Comparison of ENCODE assay signal across 13 cellular contexts in genomic region chr3:23079976-23080375, GRCh38.
DNase-seq lines count a peak whose midpoint lies in the region; ATAC-seq, FAIRE-seq and TF ChIP-seq lines count a peak whose summit lies in the region.
"Had no signal": no experiment of that assay in that cellular context is flagged by ENCODE, and none has a peak within 500 bp of the region (broad histone marks: within the 10 kb centered on the region; RNA-seq: fewer than 3 reads in every experiment).

No MANE protein-coding gene starts in this region.

- no peak for TF ChIP-seq POLR2A in stomach (IDR thresholded peaks at IDR 0.05)

- H3K9me3 Mint-ChIP-seq in progenitor cell of endocrine pancreas (ENCODE audit: low read depth), result no peaks in the 10 kb centered on the region
- no peaks in the 10 kb centered on the region for H3K9me3 Mint-ChIP-seq in activated naive CD4-positive, alpha-beta T cell treated with anti-CD3 and anti-CD28 coated beads for 36 hours

- no peaks in the 10 kb centered on the region for H3K36me3 Mint-ChIP-seq in progenitor cell of endocrine pancreas (ENCODE audit: insufficient read depth)
- no peaks in the 10 kb centered on the region for H3K36me3 Mint-ChIP-seq in activated naive CD4-positive, alpha-beta T cell treated with anti-CD3 and anti-CD28 coated beads for 36 hours (ENCODE audit: low read depth)
- H3K36me3 Mint-ChIP-seq: activated CD8-positive, alpha-beta memory T cell treated with anti-CD3 and anti-CD28 coated beads, Interleukin-2, amount 10 ng/mL, durations not matched to agents 7 days and 5 days had no signal

- H3K27me3 ChIP-seq in HAP-1 (ENCODE audit: low read depth), result no peaks in the 10 kb centered on the region
- 0 out of 2 replicates have a peak, but pooled peaks cover 4% of the 10 kb centered on the region for H3K27me3 ChIP-seq in PC-9 (ENCODE audit: insufficient read depth, low read depth)
- H3K27me3 ChIP-seq in hepatocyte, result no peaks in the 10 kb centered on the region
- H3K27me3 ChIP-seq in small intestine (ENCODE audit: control insufficient read depth in 2 of 2, insufficient read depth in 2 of 2, low read length in 2 of 2), result no peaks in the 10 kb centered on the region
- H3K27me3 ChIP-seq in stomach, result no peaks in the 10 kb centered on the region

- peaks cover 31% of the 10 kb centered on the region for H3K27me3 Mint-ChIP-seq in progenitor cell of endocrine pancreas
- no peaks in the 10 kb centered on the region for H3K27me3 Mint-ChIP-seq in activated naive CD4-positive, alpha-beta T cell treated with anti-CD3 and anti-CD28 coated beads for 36 hours (ENCODE audit: low read depth)
- H3K27me3 Mint-ChIP-seq: activated CD8-positive, alpha-beta memory T cell treated with anti-CD3 and anti-CD28 coated beads, Interleukin-2, amount 10 ng/mL, durations not matched to agents 7 days and 5 days had no signal

- no peak overlapping the region for H2AFZ ChIP-seq in PC-9
- H2AFZ ChIP-seq in hepatocyte, result no peak overlapping the region

- H3K9me3 ChIP-seq in HAP-1 (no peaks in the 10 kb centered on the region), PC-9 (ENCODE audit: insufficient read depth, low read depth) (no peaks in the 10 kb centered on the region), hepatocyte (ENCODE audit: low read depth) (no peaks in the 10 kb centered on the region), small intestine (ENCODE audit: control insufficient read depth, low read depth) (no peaks in the 10 kb centered on the region), stomach (no peaks in the 10 kb centered on the region)

- H3K27ac Mint-ChIP-seq in progenitor cell of endocrine pancreas, result no peak overlapping the region
- H3K27ac Mint-ChIP-seq in activated naive CD4-positive, alpha-beta T cell treated with anti-CD3 and anti-CD28 coated beads for 36 hours, result no peak overlapping the region
- H3K27ac Mint-ChIP-seq: activated CD8-positive, alpha-beta memory T cell treated with anti-CD3 and anti-CD28 coated beads, Interleukin-2, amount 10 ng/mL, durations not matched to agents 7 days and 5 days had no signal

- 21% methylated on average over 7 of the region's 7 CpGs for WGBS in hepatocyte (ENCODE audit: low lambda C conversion rate, missing lambda C conversion rate)
- 5 to 28% (median 13%) methylated on average over 7 of the region's 7 CpGs for WGBS in small intestine, 3 donors
- 16 to 28% (median 22%) methylated on average over 7 of the region's 7 CpGs for WGBS in stomach, 5 donors

- no peak for FAIRE-seq in small intestine (lab: Jason Lieb, UNC)

- H3K27ac ChIP-seq in PC-9 (no peak overlapping the region), hepatocyte (no peak overlapping the region), small intestine (ENCODE audit: low read depth in 1 of 2, low read length in 1 of 2) (no peak overlapping the region), stomach (no peak overlapping the region)

- intact Hi-C loops in PC-9 (cut with micrococcal nuclease; ENCODE audit: unreplicated experiment) (no loop called here), stomach (cut with DNase I; ENCODE audit: low total_unique reads) (no loop called here)
- intact Hi-C loops in activated naive CD4-positive, alpha-beta T cell treated with anti-CD3 and anti-CD28 coated beads for 36 hours (cut with micrococcal nuclease), result no loop called here

- CTCF ChIA-PET in PC-9 (lab: Charles Lee), result no interaction called here
- CTCF ChIA-PET in activated naive CD4-positive, alpha-beta T cell treated with anti-CD3 and anti-CD28 coated beads for 36 hours (lab: Charles Lee), result no interaction called here

- DNase-seq in HAP-1 (ENCODE audit: low spot score in 2 of 2), result peak; percentile 67 to 72
- peak; percentile 16 to 69 for DNase-seq in PC-9
- peak; percentile 49 for DNase-seq in hepatocyte (ENCODE audit: low spot score)
- DNase-seq in small intestine, result peak; percentile 5
- no peak for DNase-seq in stomach
- no peak for DNase-seq in progenitor cell of endocrine pancreas (ENCODE audit: low spot score, unreplicated experiment)
- no peak for DNase-seq in activated naive CD4-positive, alpha-beta T cell treated with anti-CD3 and anti-CD28 coated beads for 36 hours
- DNase-seq: activated CD8-positive, alpha-beta memory T cell treated with anti-CD3 and anti-CD28 coated beads, Interleukin-2, amount 10 ng/mL, durations not matched to agents 7 days and 5 days; aorta; Kasumi-1; left cardiac atrium; NCI-H526 had no signal

- in situ Hi-C loops in HAP-1 (cut with MboI; ENCODE audit: low sequenced_read_pairs), result no loop called here

- H3K4me3 ChIP-seq in HAP-1 (no peak overlapping the region), PC-9 (peak overlapping the region; percentile 22; the same call in 1 of the 2 replicates), hepatocyte (no peak overlapping the region), small intestine (ENCODE audit: low read depth in 1 of 2, low read length in 2 of 2) (no peak overlapping the region), stomach (peak overlapping the region in 2 of 4 donors; percentile 3 to 9)

- no peak for TF ChIP-seq CTCF in PC-9 (conservative IDR thresholded peaks at IDR 0.05)
- TF ChIP-seq CTCF in hepatocyte (IDR thresholded peaks at IDR 0.05; ENCODE audit: poor library complexity), result no peak
- TF ChIP-seq CTCF in stomach (IDR thresholded peaks at IDR 0.05), result no peak
- TF ChIP-seq CTCF in progenitor cell of endocrine pancreas (IDR thresholded peaks at IDR 0.05; ENCODE audit: unreplicated experiment), result no peak

- H3K36me3 ChIP-seq in HAP-1 (replicated peaks) (no peaks in the 10 kb centered on the region), PC-9 (ENCODE audit: low read depth) (no peaks in the 10 kb centered on the region), hepatocyte (replicated peaks; ENCODE audit: insufficient read depth, low read depth) (no peaks in the 10 kb centered on the region), small intestine (ENCODE audit: control insufficient read depth in 2 of 2, insufficient read depth in 2 of 2, low read length in 2 of 2) (no peaks in the 10 kb centered on the region), stomach (no peaks in the 10 kb centered on the region)

- no peaks in the 10 kb centered on the region; the same call in 1 of the 2 replicates for H3F3A ChIP-seq in PC-9 (ENCODE audit: insufficient read depth, low read depth)

- H3K4me1 Mint-ChIP-seq in progenitor cell of endocrine pancreas (ENCODE audit: low read depth), result peaks cover 5% of the 10 kb centered on the region
- H3K4me1 Mint-ChIP-seq in activated naive CD4-positive, alpha-beta T cell treated with anti-CD3 and anti-CD28 coated beads for 36 hours (ENCODE audit: low read depth), result peaks cover 8% of the 10 kb centered on the region
- H3K4me1 Mint-ChIP-seq: activated CD8-positive, alpha-beta memory T cell treated with anti-CD3 and anti-CD28 coated beads, Interleukin-2, amount 10 ng/mL, durations not matched to agents 7 days and 5 days had no signal

- POLR2A ChIA-PET in PC-9 (lab: Charles Lee; ENCODE audit: unreplicated experiment), result no interaction called here

- peak overlapping the region; percentile 46 for H3K4me2 ChIP-seq in PC-9
- H3K4me2 ChIP-seq in hepatocyte, result peak overlapping the region; percentile 59

- BruUV-seq in PC-9 (replicated peaks; lab: Mats Ljungman, UMichigan), result no TSS peak

- H3K79me2 ChIP-seq in PC-9 (ENCODE audit: low read depth) (no peaks in the 10 kb centered on the region), hepatocyte (no peaks in the 10 kb centered on the region)

- H3K9me2 ChIP-seq in PC-9 (ENCODE audit: insufficient read depth) (no peaks in the 10 kb centered on the region), hepatocyte (replicated peaks; ENCODE audit: insufficient read depth) (no peaks in the 10 kb centered on the region)

- H4K20me1 ChIP-seq in PC-9 (ENCODE audit: insufficient read depth) (no peaks in the 10 kb centered on the region), hepatocyte (ENCODE audit: insufficient read depth, poor library complexity, severe bottlenecking) (no peaks in the 10 kb centered on the region)

- H3K4me1 ChIP-seq in HAP-1 (peaks cover 7% of the 10 kb centered on the region), PC-9 (replicated peaks; ENCODE audit: insufficient read depth) (peaks cover 11% of the 10 kb centered on the region), hepatocyte (ENCODE audit: insufficient read depth) (peaks cover 4% of the 10 kb centered on the region), small intestine (ENCODE audit: control insufficient read depth in 2 of 2, insufficient read depth in 1 of 2, low read depth in 1 of 2, low read length in 1 of 2) (no peaks in the 10 kb centered on the region), stomach (peaks cover 0 to 10% (median 4%) of the 10 kb centered on the region in 4 donors)

- no peak for ATAC-seq in HG03097 (IDR thresholded peaks at IDR 0.05; ENCODE audit: low FRiP score, unreplicated experiment)
- ATAC-seq: activated CD8-positive, alpha-beta memory T cell treated with anti-CD3 and anti-CD28 coated beads, Interleukin-2, amount 10 ng/mL, durations not matched to agents 7 days and 5 days had no signal

- H3K4me3 Mint-ChIP-seq in progenitor cell of endocrine pancreas (ENCODE audit: low read depth), result no peak overlapping the region
- no peak overlapping the region for H3K4me3 Mint-ChIP-seq in activated naive CD4-positive, alpha-beta T cell treated with anti-CD3 and anti-CD28 coated beads for 36 hours
- H3K4me3 Mint-ChIP-seq: activated CD8-positive, alpha-beta memory T cell treated with anti-CD3 and anti-CD28 coated beads, Interleukin-2, amount 10 ng/mL, durations not matched to agents 7 days and 5 days had no signal

- TF ChIP-seq EP300 in stomach (IDR thresholded peaks at IDR 0.05), result no peak

Comparison
In these comparisons a context has a peak if more than half of its experiments do, and no peak if none do; other contexts are left out.
1. DNase-seq: peak in HAP-1 (2 of 2), PC-9 (2 of 2), hepatocyte (single experiment) and small intestine (single experiment); none in stomach (single experiment), progenitor cell of endocrine pancreas (single experiment) and activated naive CD4-positive, alpha-beta T cell treated with anti-CD3 and anti-CD28 coated beads for 36 hours (single experiment).